22 cellular contexts compared by ENCODE assay signal in genomic region chr2:75641587-75641986, GRCh38. TPM values are rescaled to one million over a fixed set of nuclear protein-coding genes. Genes with fewer than 3 reads are reported as not detected.
DNase-seq lines count a peak whose midpoint lies in the region; ATAC-seq and TF ChIP-seq lines count a peak whose summit lies in the region.
"Had no signal": no experiment of that assay in that cellular context is flagged by ENCODE, and none has a peak within 500 bp of the region (broad histone marks: within the 10 kb centered on the region; RNA-seq: fewer than 3 reads in every experiment).

No MANE protein-coding gene starts in this region.

- H3K4me2 ChIP-seq in osteoblast (ENCODE audit: insufficient read depth, low read length): no peak overlapping the region
- H3K4me2 ChIP-seq: A549 had no signal

- no peaks in the 10 kb centered on the region for H3K36me3 ChIP-seq in SK-N-MC (ENCODE audit: insufficient read depth, low read length)
- no peaks in the 10 kb centered on the region for H3K36me3 ChIP-seq in osteoblast (ENCODE audit: insufficient read depth, low read length)
- H3K36me3 ChIP-seq: heart right ventricle had no signal

- no peak for ATAC-seq in GM18858 (IDR thresholded peaks at IDR 0.05; ENCODE audit: unreplicated experiment)
- ATAC-seq: body of pancreas; CD8-positive, alpha-beta T cell had no signal

- H2AFZ ChIP-seq in osteoblast (ENCODE audit: low read length): no peak overlapping the region

- no peaks in the 10 kb centered on the region for H3K9me3 Mint-ChIP-seq in activated T-helper 2 cell treated with anti-CD3 and anti-CD28 coated beads, Interferon-gamma antibody, Interleukin-2, Interleukin-4, amounts not matched to agents 10 μg/mL and 5 μg/mL and 100 μg/mL, durations not matched to agents 14 hours and 24 hours and 36 hours
- H3K9me3 Mint-ChIP-seq: activated CD8-positive, alpha-beta T cell treated with anti-CD3 and anti-CD28 coated beads for 36 hours; naive B cell; stimulated activated naive CD8-positive, alpha-beta T cell treated with anti-CD3 and anti-CD28 coated beads, Interleukin-15, Interleukin-2, amounts not matched to agents 100 ng/mL and 50 ng/mL, for 24 hours had no signal

- peaks cover 14% of the 10 kb centered on the region for H3K27me3 ChIP-seq in osteoblast (ENCODE audit: insufficient read depth, low read length)
- H3K27me3 ChIP-seq: body of pancreas had no signal

- no peaks in the 10 kb centered on the region for H4K20me1 ChIP-seq in osteoblast (ENCODE audit: insufficient read depth, low read length)

- H3K4me3 ChIP-seq in AG10803 (ENCODE audit: low read length) (no peak overlapping the region), SK-N-MC (no peak overlapping the region), osteoblast (ENCODE audit: insufficient read depth, low read length) (no peak overlapping the region)
- H3K4me3 ChIP-seq: A549, body of pancreas, heart right ventricle, skin epidermis had no signal

- no peak overlapping the region for H3K9ac ChIP-seq in SK-N-MC (ENCODE audit: insufficient read length)

- no peak for TF ChIP-seq CTCF in AG10803 (conservative IDR thresholded peaks at IDR 0.05; ENCODE audit: low read length)
- no peak for TF ChIP-seq CTCF in osteoblast (IDR thresholded peaks at IDR 0.05; ENCODE audit: extremely low read depth, low read depth, low read length)

- peaks cover 9% of the 10 kb centered on the region for H3K4me1 ChIP-seq in osteoblast (ENCODE audit: insufficient read depth, low read length)

- H3K4me3 Mint-ChIP-seq in activated T-helper 2 cell treated with anti-CD3 and anti-CD28 coated beads, Interferon-gamma antibody, Interleukin-2, Interleukin-4, amounts not matched to agents 10 μg/mL and 5 μg/mL and 100 μg/mL, durations not matched to agents 14 hours and 24 hours and 36 hours (ENCODE audit: low read depth): no peak overlapping the region
- H3K4me3 Mint-ChIP-seq: activated CD8-positive, alpha-beta T cell treated with anti-CD3 and anti-CD28 coated beads for 36 hours; activated naive CD8-positive, alpha-beta T cell treated with anti-CD3 and anti-CD28 coated beads for 36 hours; B cell; CD8-positive, alpha-beta T cell; stimulated activated naive CD8-positive, alpha-beta T cell treated with anti-CD3 and anti-CD28 coated beads, Interleukin-15, Interleukin-2, amounts not matched to agents 100 ng/mL and 50 ng/mL, for 24 hours had no signal

- peak; percentile 64 for DNase-seq in AG10803 (ENCODE audit: low read depth)
- no peak for DNase-seq in SK-N-MC (ENCODE audit: low read depth, low spot score)
- peak; percentile 67 for DNase-seq in fibroblast of peridontal ligament (ENCODE audit: extremely low read depth)
- peak; percentile 35 for DNase-seq in renal cortical epithelial cell (ENCODE audit: low read depth)
- no peak for DNase-seq in osteoblast (ENCODE audit: insufficient read length, low spot score, missing footprints)
- DNase-seq in activated T-helper 2 cell treated with anti-CD3 and anti-CD28 coated beads, Interferon-gamma antibody, Interleukin-2, Interleukin-4, amounts not matched to agents 10 μg/mL and 5 μg/mL and 100 μg/mL, durations not matched to agents 14 hours and 24 hours and 36 hours (ENCODE audit: low spot score): no peak
- DNase-seq in midbrain (lab: John Stamatoyannopoulos, UW): no peak
- DNase-seq: activated CD8-positive, alpha-beta T cell treated with anti-CD3 and anti-CD28 coated beads for 36 hours; activated naive CD8-positive, alpha-beta T cell treated with anti-CD3 and anti-CD28 coated beads for 36 hours; body of pancreas; CD8-positive, alpha-beta T cell; GF-D8; naive B cell; NCI-H2081; NCI-H2227 treated with DMSO at 0.1 percent for 48 hours; T-helper 2 cell had no signal

- H3K36me3 Mint-ChIP-seq in activated T-helper 2 cell treated with anti-CD3 and anti-CD28 coated beads, Interferon-gamma antibody, Interleukin-2, Interleukin-4, amounts not matched to agents 10 μg/mL and 5 μg/mL and 100 μg/mL, durations not matched to agents 14 hours and 24 hours and 36 hours (ENCODE audit: low read depth): no peaks in the 10 kb centered on the region
- H3K36me3 Mint-ChIP-seq: naive B cell had no signal

- H3K27ac ChIP-seq in SK-N-MC (peak overlapping the region; percentile 55; the same call in 1 of the 2 replicates), osteoblast (ENCODE audit: low read depth, low read length) (no peak overlapping the region)
- H3K27ac ChIP-seq: A549 had no signal

- H3K9me3 ChIP-seq in SK-N-MC (ENCODE audit: low read depth, low read length) (no peaks in the 10 kb centered on the region; the same call in 1 of the 2 replicates), osteoblast (ENCODE audit: low read depth, low read length) (no peaks in the 10 kb centered on the region)
- H3K9me3 ChIP-seq: A549, body of pancreas, heart right ventricle had no signal

- H3K79me2 ChIP-seq in osteoblast (ENCODE audit: insufficient read depth, low read length): peaks cover 2% of the 10 kb centered on the region

- intact Hi-C loops in activated T-helper 2 cell treated with anti-CD3 and anti-CD28 coated beads, Interferon-gamma antibody, Interleukin-2, Interleukin-4, amounts not matched to agents 10 μg/mL and 5 μg/mL and 100 μg/mL, durations not matched to agents 14 hours and 24 hours and 36 hours (cut with micrococcal nuclease): loop anchor here (10.0 kb wide), 1 partner anchor 797 kb away; no protein-coding TSS in a partner anchor

- H3K27me3 Mint-ChIP-seq in activated T-helper 2 cell treated with anti-CD3 and anti-CD28 coated beads, Interferon-gamma antibody, Interleukin-2, Interleukin-4, amounts not matched to agents 10 μg/mL and 5 μg/mL and 100 μg/mL, durations not matched to agents 14 hours and 24 hours and 36 hours (ENCODE audit: low read depth): peaks cover 18% of the 10 kb centered on the region

- H3K4me1 Mint-ChIP-seq in activated T-helper 2 cell treated with anti-CD3 and anti-CD28 coated beads, Interferon-gamma antibody, Interleukin-2, Interleukin-4, amounts not matched to agents 10 μg/mL and 5 μg/mL and 100 μg/mL, durations not matched to agents 14 hours and 24 hours and 36 hours (ENCODE audit: low read depth): peaks cover 6% of the 10 kb centered on the region

- no peak overlapping the region for H3K27ac Mint-ChIP-seq in activated T-helper 2 cell treated with anti-CD3 and anti-CD28 coated beads, Interferon-gamma antibody, Interleukin-2, Interleukin-4, amounts not matched to agents 10 μg/mL and 5 μg/mL and 100 μg/mL, durations not matched to agents 14 hours and 24 hours and 36 hours
- H3K27ac Mint-ChIP-seq: activated CD8-positive, alpha-beta T cell treated with anti-CD3 and anti-CD28 coated beads for 36 hours; activated naive CD8-positive, alpha-beta T cell treated with anti-CD3 and anti-CD28 coated beads for 36 hours; B cell; CD8-positive, alpha-beta T cell; naive B cell; stimulated activated naive CD8-positive, alpha-beta T cell treated with anti-CD3 and anti-CD28 coated beads, Interleukin-15, Interleukin-2, amounts not matched to agents 100 ng/mL and 50 ng/mL, for 24 hours had no signal

RNA-seq across cellular contexts. Expression of gene MRPL19, which starts 5.0 kb away (rescaled TPM):
- total RNA-seq in renal cortical epithelial cell: 68.0 and 68.9 TPM in 2 replicates
- total RNA-seq in osteoblast: 35.8 and 40.7 TPM in 2 replicates
- 67.7 and 73.5 TPM in 2 replicates for total RNA-seq in activated T-helper 2 cell treated with anti-CD3 and anti-CD28 coated beads, Interferon-gamma antibody, Interleukin-2, Interleukin-4, amounts not matched to agents 10 μg/mL and 5 μg/mL and 100 μg/mL, durations not matched to agents 14 hours and 24 hours and 36 hours

Comparison
In these comparisons a context has a peak if more than half of its experiments do, and no peak if none do; other contexts are left out.
1. DNase-seq: peak in AG10803 (single experiment), fibroblast of peridontal ligament (single experiment) and renal cortical epithelial cell (single experiment); none in SK-N-MC (single experiment), osteoblast (single experiment), activated T-helper 2 cell treated with anti-CD3 and anti-CD28 coated beads, Interferon-gamma antibody, Interleukin-2, Interleukin-4, amounts not matched to agents 10 μg/mL and 5 μg/mL and 100 μg/mL, durations not matched to agents 14 hours and 24 hours and 36 hours (single experiment) and midbrain (single experiment).